15 cellular contexts compared by ENCODE assay signal in genomic region chr16:55552621-55553020, GRCh38. TPM values are rescaled to one million over a fixed set of nuclear protein-coding genes. Genes with fewer than 3 reads are reported as not detected.
DNase-seq lines count a peak whose midpoint lies in the region; ATAC-seq, FAIRE-seq and TF ChIP-seq lines count a peak whose summit lies in the region.
"Had no signal": no experiment of that assay in that cellular context is flagged by ENCODE, and none has a peak within 500 bp of the region (broad histone marks: within the 10 kb centered on the region; RNA-seq: fewer than 3 reads in every experiment).

No MANE protein-coding gene starts in this region.

- peaks cover 14% of the 10 kb centered on the region for H3K4me1 ChIP-seq in skeletal muscle satellite cell (ENCODE audit: control insufficient read depth, insufficient read depth, low read length)
- H3K4me1 ChIP-seq: left lung had no signal

- ATAC-seq in SK-N-SH treated with all-trans-retinoic acid at 6 μM for 48 hours: peak; percentile 70
- ATAC-seq in GM21717 (IDR thresholded peaks at IDR 0.05; ENCODE audit: unreplicated experiment): no peak
- ATAC-seq in GM21786 (IDR thresholded peaks at IDR 0.05; ENCODE audit: unreplicated experiment): no peak
- ATAC-seq: activated naive CD8-positive, alpha-beta T cell treated with anti-CD3 and anti-CD28 coated beads, Interleukin-2, amount 50 U/mL, for 24 hours; CD8-positive, alpha-beta T cell; left lung had no signal

- peak overlapping the region; percentile 20 for H3K4me2 ChIP-seq in skeletal muscle satellite cell (ENCODE audit: low read length)

- no peaks in the 10 kb centered on the region for H3K9me3 ChIP-seq in skeletal muscle satellite cell (replicated peaks; ENCODE audit: low read length)
- H3K9me3 ChIP-seq: left lung had no signal

- peak; percentile 99 for FAIRE-seq in H54 (lab: Jason Lieb, UNC)

- no peaks in the 10 kb centered on the region for H3K36me3 ChIP-seq in skeletal muscle satellite cell (ENCODE audit: insufficient read depth, low read length)

- no peaks in the 10 kb centered on the region for H3K27me3 ChIP-seq in skeletal muscle satellite cell (ENCODE audit: control insufficient read depth, insufficient read depth, low read length)
- H3K27me3 ChIP-seq: left lung, sigmoid colon had no signal

- DNase-seq in H54 (ENCODE audit: insufficient read length, low spot score) (no peak), fibroblast of peridontal ligament (ENCODE audit: extremely low read depth) (peak; percentile 67), GF-D8 (lab: John Stamatoyannopoulos, UW) (no peak)
- DNase-seq: activated CD4-positive, alpha-beta T cell treated with anti-CD3 and anti-CD28 coated beads for 1 hour; activated naive CD8-positive, alpha-beta T cell treated with anti-CD3 and anti-CD28 coated beads, Interleukin-2, amount 50 U/mL, for 24 hours; CD8-positive, alpha-beta T cell; glutamatergic neuron; left lung; NCI-H2081 treated with DMSO at 0.1 percent for 48 hours; NK-92 treated with Interleukin-12 subunit alpha and Interleukin-12 subunit beta, amount 100 ng/mL, for 24 hours; sigmoid colon had no signal

- no peak overlapping the region for H3K4me3 ChIP-seq in skeletal muscle satellite cell (ENCODE audit: low read length)
- H3K4me3 ChIP-seq: left lung, sigmoid colon had no signal

- TF ChIP-seq POLR2A in H54 (IDR thresholded peaks at IDR 0.05; ENCODE audit: low read depth, low read length): no peak

- H3K9ac ChIP-seq in skeletal muscle satellite cell (ENCODE audit: low read depth, low read length): no peak overlapping the region

TF ChIP-seq in SK-N-SH treated with all-trans-retinoic acid at 6 μM for 48 hours, 23 proteins besides CTCF, POLR2A, EP300 and RAD21:
- TF ChIP-seq TOX (CRISPR knock-in tag; IDR thresholded peaks at IDR 0.05; ENCODE audit: borderline replicate concordance): no peak
- TF ChIP-seq ISL1 (CRISPR knock-in tag; IDR thresholded peaks at IDR 0.05): peak; percentile 42

RNA-seq across cellular contexts. Expression of gene CAPNS2, which starts 13.9 kb away (rescaled TPM):
- 0.25 TPM in 1 of 2 replicates, not detected in the other for total RNA-seq in skeletal muscle satellite cell (2012; rRNA removed)
- total RNA-seq: CD8-positive, alpha-beta T cell had no signal

RNA-seq across cellular contexts. Expression of gene LPCAT2, which starts 43.7 kb away (rescaled TPM):
- total RNA-seq in skeletal muscle satellite cell (2012; rRNA removed): 6.6 and 8.6 TPM in 2 replicates
- total RNA-seq: CD8-positive, alpha-beta T cell had no signal
